In the genomic region with DNA sequence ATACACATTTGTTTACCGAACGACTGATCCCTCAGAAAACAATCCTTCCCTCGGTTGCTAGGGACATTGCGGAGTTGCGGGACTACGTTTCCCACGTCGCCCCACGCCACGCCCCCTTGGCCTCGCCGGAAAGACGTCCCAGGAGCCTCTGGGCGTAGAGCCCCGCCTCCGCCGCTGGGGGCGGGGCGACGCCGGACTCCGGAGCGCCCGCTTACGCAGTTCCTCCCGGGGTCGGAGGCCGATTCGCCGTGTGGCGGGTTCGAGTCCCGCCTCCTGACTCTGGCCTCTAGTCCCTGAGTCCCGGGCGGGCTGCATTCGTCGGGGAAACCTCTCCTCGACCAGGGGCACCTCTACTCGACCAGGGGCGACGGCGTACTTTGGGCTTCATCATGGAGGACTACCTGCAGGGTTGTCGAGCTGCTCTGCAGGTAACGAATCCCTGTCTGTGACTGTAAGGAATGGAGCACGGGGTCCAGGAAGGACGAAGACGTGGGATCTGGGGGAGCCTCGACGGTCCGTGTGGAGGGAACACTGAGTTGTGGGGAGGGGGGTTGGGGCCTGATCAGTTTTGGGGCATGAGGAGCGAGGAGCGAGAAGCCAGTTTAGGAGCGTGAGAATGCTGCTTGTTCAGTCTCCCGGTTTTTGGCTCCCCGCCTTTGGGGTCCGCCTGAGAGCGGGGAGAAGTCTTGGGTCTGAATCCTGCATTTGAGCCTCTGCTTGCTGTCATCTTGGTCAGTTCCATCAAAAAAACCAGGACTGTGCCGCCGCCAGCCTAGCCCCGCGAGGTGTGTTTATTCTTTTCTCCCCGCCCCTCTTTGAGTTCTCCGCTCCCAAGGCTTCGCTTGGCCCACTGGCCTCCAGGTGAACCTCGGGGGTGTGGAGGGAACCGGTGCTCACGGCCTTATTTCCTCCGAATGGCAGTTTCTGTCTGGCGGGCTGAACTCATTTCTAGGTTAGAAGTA, we compare ENCODE assay signal across 1 cellular context.
TF ChIP-seq lines count a peak whose summit lies in the region.

A gene with protein sequence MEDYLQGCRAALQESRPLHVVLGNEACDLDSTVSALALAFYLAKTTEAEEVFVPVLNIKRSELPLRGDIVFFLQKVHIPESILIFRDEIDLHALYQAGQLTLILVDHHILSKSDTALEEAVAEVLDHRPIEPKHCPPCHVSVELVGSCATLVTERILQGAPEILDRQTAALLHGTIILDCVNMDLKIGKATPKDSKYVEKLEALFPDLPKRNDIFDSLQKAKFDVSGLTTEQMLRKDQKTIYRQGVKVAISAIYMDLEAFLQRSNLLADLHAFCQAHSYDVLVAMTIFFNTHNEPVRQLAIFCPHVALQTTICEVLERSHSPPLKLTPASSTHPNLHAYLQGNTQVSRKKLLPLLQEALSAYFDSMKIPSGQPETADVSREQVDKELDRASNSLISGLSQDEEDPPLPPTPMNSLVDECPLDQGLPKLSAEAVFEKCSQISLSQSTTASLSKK (plus strand): TSS at position 206 of the 962 bp plus-strand sequence. CDS start 184 bp downstream, at position 390.

TF ChIP-seq in HepG2, 621 proteins besides CTCF, POLR2A, EP300 and RAD21 (continued from another document and continues in another):
- TF ChIP-seq PTBP1 (IDR thresholded peaks at IDR 0.05; ENCODE audit: low read depth, low read length, poor library complexity, severe bottlenecking) (no peak), SP4 (CRISPR knock-in tag; IDR thresholded peaks at IDR 0.05) (peak; percentile 89), ZNF891 (CRISPR knock-in tag; IDR thresholded peaks at IDR 0.05) (peak; percentile 80; the same call in 1 of the 2 replicates), TEAD2 (CRISPR knock-in tag; IDR thresholded peaks at IDR 0.05) (no peak), RFXANK (CRISPR knock-in tag; IDR thresholded peaks at IDR 0.05) (no peak), ZNF296 (CRISPR knock-in tag; conservative IDR thresholded peaks at IDR 0.05) (no peak), ZNF660 (CRISPR knock-in tag; IDR thresholded peaks at IDR 0.05; ENCODE audit: borderline replicate concordance, low read depth) (no peak), ZNF570 (CRISPR knock-in tag; IDR thresholded peaks at IDR 0.05; ENCODE audit: borderline replicate concordance) (no peak), NKX3-1 (CRISPR knock-in tag; IDR thresholded peaks at IDR 0.05) (no peak; the same call in 1 of the 2 replicates), ZNF460 (CRISPR knock-in tag; IDR thresholded peaks at IDR 0.05; ENCODE audit: borderline replicate concordance) (no peak), NCOR1 (IDR thresholded peaks at IDR 0.05; ENCODE audit: borderline replicate concordance, low read length) (peak; percentile 47; the same call in 1 of the 2 replicates), ZNF557 (CRISPR knock-in tag; IDR thresholded peaks at IDR 0.05) (peak; percentile 83), GATAD2A (CRISPR knock-in tag; IDR thresholded peaks at IDR 0.05) (no peak; the same call in none of the 2 replicates), ETV6 (CRISPR knock-in tag; conservative IDR thresholded peaks at IDR 0.05) (no peak), GPN1 (CRISPR knock-in tag; IDR thresholded peaks at IDR 0.05; ENCODE audit: borderline replicate concordance) (no peak), ZMYM2 (CRISPR knock-in tag; IDR thresholded peaks at IDR 0.05) (peak; percentile 96), SRSF1 (optimal IDR thresholded peaks at IDR 0.05; ENCODE audit: low read depth, low read length) (no peak), SAP130 (CRISPR knock-in tag; IDR thresholded peaks at IDR 0.05; ENCODE audit: low read depth) (peak; percentile 76), RORA (CRISPR knock-in tag; IDR thresholded peaks at IDR 0.05) (no peak), SSRP1 (CRISPR knock-in tag; IDR thresholded peaks at IDR 0.05) (no peak), PCBP2 (optimal IDR thresholded peaks at IDR 0.05; ENCODE audit: low read depth, low read length, poor library complexity, severe bottlenecking) (no peak), ZNF598 (CRISPR knock-in tag; IDR thresholded peaks at IDR 0.05; ENCODE audit: borderline replicate concordance) (peak; percentile 73; the same call in 1 of the 2 replicates), MXI1 (IDR thresholded peaks at IDR 0.05; ENCODE audit: borderline replicate concordance, low read depth, low read length) (peak; percentile 73; the same call in 1 of the 3 replicates), ZNF253 (CRISPR knock-in tag; IDR thresholded peaks at IDR 0.05; ENCODE audit: borderline replicate concordance) (no peak), ZSCAN12 (CRISPR knock-in tag; IDR thresholded peaks at IDR 0.05) (no peak)
- TF ChIP-seq, protein P1, sequence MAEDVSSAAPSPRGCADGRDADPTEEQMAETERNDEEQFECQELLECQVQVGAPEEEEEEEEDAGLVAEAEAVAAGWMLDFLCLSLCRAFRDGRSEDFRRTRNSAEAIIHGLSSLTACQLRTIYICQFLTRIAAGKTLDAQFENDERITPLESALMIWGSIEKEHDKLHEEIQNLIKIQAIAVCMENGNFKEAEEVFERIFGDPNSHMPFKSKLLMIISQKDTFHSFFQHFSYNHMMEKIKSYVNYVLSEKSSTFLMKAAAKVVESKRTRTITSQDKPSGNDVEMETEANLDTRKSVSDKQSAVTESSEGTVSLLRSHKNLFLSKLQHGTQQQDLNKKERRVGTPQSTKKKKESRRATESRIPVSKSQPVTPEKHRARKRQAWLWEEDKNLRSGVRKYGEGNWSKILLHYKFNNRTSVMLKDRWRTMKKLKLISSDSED (CRISPR knock-in tag; IDR thresholded peaks at IDR 0.05), result no peak
- TF ChIP-seq, protein P2, sequence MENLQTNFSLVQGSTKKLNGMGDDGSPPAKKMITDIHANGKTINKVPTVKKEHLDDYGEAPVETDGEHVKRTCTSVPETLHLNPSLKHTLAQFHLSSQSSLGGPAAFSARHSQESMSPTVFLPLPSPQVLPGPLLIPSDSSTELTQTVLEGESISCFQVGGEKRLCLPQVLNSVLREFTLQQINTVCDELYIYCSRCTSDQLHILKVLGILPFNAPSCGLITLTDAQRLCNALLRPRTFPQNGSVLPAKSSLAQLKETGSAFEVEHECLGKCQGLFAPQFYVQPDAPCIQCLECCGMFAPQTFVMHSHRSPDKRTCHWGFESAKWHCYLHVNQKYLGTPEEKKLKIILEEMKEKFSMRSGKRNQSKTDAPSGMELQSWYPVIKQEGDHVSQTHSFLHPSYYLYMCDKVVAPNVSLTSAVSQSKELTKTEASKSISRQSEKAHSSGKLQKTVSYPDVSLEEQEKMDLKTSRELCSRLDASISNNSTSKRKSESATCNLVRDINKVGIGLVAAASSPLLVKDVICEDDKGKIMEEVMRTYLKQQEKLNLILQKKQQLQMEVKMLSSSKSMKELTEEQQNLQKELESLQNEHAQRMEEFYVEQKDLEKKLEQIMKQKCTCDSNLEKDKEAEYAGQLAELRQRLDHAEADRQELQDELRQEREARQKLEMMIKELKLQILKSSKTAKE (CRISPR knock-in tag; IDR thresholded peaks at IDR 0.05; ENCODE audit: borderline replicate concordance), result no peak
- TF ChIP-seq, protein P3, sequence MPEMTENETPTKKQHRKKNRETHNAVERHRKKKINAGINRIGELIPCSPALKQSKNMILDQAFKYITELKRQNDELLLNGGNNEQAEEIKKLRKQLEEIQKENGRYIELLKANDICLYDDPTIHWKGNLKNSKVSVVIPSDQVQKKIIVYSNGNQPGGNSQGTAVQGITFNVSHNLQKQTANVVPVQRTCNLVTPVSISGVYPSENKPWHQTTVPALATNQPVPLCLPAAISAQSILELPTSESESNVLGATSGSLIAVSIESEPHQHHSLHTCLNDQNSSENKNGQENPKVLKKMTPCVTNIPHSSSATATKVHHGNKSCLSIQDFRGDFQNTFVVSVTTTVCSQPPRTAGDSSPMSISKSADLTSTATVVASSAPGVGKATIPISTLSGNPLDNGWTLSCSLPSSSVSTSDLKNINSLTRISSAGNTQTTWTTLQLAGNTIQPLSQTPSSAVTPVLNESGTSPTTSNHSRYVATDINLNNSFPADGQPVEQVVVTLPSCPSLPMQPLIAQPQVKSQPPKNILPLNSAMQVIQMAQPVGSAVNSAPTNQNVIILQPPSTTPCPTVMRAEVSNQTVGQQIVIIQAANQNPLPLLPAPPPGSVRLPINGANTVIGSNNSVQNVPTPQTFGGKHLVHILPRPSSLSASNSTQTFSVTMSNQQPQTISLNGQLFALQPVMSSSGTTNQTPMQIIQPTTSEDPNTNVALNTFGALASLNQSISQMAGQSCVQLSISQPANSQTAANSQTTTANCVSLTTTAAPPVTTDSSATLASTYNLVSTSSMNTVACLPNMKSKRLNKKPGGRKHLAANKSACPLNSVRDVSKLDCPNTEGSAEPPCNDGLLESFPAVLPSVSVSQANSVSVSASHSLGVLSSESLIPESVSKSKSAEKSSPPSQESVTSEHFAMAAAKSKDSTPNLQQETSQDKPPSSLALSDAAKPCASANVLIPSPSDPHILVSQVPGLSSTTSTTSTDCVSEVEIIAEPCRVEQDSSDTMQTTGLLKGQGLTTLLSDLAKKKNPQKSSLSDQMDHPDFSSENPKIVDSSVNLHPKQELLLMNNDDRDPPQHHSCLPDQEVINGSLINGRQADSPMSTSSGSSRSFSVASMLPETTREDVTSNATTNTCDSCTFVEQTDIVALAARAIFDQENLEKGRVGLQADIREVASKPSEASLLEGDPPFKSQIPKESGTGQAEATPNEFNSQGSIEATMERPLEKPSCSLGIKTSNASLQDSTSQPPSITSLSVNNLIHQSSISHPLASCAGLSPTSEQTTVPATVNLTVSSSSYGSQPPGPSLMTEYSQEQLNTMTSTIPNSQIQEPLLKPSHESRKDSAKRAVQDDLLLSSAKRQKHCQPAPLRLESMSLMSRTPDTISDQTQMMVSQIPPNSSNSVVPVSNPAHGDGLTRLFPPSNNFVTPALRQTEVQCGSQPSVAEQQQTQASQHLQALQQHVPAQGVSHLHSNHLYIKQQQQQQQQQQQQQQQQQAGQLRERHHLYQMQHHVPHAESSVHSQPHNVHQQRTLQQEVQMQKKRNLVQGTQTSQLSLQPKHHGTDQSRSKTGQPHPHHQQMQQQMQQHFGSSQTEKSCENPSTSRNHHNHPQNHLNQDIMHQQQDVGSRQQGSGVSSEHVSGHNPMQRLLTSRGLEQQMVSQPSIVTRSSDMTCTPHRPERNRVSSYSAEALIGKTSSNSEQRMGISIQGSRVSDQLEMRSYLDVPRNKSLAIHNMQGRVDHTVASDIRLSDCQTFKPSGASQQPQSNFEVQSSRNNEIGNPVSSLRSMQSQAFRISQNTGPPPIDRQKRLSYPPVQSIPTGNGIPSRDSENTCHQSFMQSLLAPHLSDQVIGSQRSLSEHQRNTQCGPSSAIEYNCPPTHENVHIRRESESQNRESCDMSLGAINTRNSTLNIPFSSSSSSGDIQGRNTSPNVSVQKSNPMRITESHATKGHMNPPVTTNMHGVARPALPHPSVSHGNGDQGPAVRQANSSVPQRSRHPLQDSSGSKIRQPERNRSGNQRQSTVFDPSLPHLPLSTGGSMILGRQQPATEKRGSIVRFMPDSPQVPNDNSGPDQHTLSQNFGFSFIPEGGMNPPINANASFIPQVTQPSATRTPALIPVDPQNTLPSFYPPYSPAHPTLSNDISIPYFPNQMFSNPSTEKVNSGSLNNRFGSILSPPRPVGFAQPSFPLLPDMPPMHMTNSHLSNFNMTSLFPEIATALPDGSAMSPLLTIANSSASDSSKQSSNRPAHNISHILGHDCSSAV (CRISPR knock-in tag; IDR thresholded peaks at IDR 0.05; ENCODE audit: borderline replicate concordance), result no peak
- TF ChIP-seq, protein P4, sequence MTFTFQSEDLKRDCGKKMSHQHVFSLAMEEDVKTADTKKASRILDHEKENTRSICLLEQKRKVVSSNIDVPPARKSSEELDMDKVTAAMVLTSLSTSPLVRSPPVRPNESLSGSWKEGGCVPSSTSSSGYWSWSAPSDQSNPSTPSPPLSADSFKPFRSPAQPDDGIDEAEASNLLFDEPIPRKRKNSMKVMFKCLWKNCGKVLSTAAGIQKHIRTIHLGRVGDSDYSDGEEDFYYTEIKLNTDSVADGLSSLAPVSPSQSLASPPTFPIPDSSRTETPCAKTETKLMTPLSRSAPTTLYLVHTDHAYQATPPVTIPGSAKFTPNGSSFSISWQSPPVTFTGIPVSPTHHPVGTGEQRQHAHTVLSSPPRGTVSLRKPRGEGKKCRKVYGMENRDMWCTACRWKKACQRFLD (CRISPR knock-in tag; IDR thresholded peaks at IDR 0.05; ENCODE audit: borderline replicate concordance), result no peak
- TF ChIP-seq, protein P5, sequence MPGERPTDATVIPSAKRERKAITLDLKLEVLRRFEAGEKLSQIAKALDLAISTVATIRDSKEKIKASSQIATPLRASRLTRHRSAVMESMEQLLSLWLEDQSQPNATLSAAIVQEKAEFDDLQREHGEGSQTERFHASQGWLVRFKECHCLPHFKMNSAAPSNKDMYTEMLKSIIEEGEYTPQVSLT (CRISPR knock-in tag; IDR thresholded peaks at IDR 0.05; ENCODE audit: borderline replicate concordance, low read depth), result no peak
- TF ChIP-seq, protein P6, sequence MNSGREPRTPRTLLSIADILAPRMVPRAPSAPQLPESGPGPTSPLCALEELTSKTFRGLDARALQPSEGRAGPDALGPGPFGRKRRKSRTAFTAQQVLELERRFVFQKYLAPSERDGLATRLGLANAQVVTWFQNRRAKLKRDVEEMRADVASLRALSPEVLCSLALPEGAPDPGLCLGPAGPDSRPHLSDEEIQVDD (CRISPR knock-in tag; IDR thresholded peaks at IDR 0.05; ENCODE audit: borderline replicate concordance), result no peak
- TF ChIP-seq, protein P7, sequence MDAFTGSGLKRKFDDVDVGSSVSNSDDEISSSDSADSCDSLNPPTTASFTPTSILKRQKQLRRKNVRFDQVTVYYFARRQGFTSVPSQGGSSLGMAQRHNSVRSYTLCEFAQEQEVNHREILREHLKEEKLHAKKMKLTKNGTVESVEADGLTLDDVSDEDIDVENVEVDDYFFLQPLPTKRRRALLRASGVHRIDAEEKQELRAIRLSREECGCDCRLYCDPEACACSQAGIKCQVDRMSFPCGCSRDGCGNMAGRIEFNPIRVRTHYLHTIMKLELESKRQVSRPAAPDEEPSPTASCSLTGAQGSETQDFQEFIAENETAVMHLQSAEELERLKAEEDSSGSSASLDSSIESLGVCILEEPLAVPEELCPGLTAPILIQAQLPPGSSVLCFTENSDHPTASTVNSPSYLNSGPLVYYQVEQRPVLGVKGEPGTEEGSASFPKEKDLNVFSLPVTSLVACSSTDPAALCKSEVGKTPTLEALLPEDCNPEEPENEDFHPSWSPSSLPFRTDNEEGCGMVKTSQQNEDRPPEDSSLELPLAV (CRISPR knock-in tag; conservative IDR thresholded peaks at IDR 0.05; ENCODE audit: low read depth), result no peak
